1 cellular context compared by ENCODE assay signal in the genomic region with DNA sequence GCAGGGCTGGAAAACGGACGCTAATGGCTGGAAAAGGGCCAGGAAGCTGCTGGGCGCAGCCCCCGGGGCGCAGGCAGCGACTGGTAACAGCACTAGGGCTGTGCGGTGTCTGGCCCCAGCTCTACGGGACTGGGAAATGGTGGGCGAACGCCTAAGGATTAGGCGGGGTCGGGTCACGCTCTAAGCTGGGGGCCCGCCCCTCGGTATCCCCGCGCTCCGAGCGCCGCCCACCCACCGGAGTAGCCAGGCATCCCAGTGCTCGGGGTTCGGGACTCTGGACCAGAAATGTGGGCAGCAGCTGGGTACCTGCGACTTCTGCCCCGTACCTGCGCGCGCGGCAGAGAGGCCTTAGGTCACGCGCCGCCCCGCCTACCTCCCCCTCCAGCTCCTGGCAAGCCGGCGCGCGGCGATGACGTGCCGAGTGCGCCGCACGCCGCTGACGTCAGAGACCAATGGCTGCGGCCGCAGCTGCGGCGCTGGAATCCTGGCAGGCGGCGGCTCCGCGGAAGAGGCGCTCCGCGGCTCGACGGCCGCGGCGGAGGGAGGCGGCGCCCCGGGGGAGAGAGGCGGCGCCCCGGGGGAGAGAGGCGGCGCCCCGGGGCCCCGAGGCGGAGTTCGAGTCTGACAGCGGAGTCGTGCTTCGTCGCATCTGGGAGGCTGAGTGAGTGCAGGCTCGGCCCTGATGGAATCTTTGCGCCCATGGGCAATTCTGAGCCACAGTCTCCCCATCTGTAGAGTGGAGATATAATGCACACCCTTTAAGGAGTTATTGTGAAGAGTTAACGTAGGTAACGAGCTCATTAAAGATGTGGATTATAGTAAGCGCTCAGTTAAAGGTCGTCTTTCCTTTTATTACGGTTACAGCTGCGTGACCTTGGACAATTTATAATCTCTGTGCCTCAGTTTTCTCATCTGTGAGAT.
TF ChIP-seq lines count a peak whose summit lies in the region.

HPS4 (minus strand) TSS at position 345 of the 921 bp plus-strand sequence. CDS start 2,021 bp downstream, outside the sequence.
SRRD (plus strand) TSS at position 439 of the 921 bp plus-strand sequence; CDS start at position 453, 14 bp downstream.

TF ChIP-seq in HepG2, 621 proteins besides CTCF, POLR2A, EP300 and RAD21 (continued from another document):
- TF ChIP-seq, protein P1, sequence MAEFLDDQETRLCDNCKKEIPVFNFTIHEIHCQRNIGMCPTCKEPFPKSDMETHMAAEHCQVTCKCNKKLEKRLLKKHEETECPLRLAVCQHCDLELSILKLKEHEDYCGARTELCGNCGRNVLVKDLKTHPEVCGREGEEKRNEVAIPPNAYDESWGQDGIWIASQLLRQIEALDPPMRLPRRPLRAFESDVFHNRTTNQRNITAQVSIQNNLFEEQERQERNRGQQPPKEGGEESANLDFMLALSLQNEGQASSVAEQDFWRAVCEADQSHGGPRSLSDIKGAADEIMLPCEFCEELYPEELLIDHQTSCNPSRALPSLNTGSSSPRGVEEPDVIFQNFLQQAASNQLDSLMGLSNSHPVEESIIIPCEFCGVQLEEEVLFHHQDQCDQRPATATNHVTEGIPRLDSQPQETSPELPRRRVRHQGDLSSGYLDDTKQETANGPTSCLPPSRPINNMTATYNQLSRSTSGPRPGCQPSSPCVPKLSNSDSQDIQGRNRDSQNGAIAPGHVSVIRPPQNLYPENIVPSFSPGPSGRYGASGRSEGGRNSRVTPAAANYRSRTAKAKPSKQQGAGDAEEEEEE (CRISPR knock-in tag; IDR thresholded peaks at IDR 0.05; ENCODE audit: borderline replicate concordance) = peak; percentile 35; the same call in 1 of the 2 replicates
- no peak for TF ChIP-seq ZBTB1 (CRISPR knock-in tag; IDR thresholded peaks at IDR 0.05; ENCODE audit: borderline replicate concordance)
- TF ChIP-seq IRF1 (CRISPR knock-in tag; IDR thresholded peaks at IDR 0.05; ENCODE audit: low read depth) = no peak
- no peak; the same call in 1 of the 2 replicates for TF ChIP-seq PAX8 (CRISPR knock-in tag; IDR thresholded peaks at IDR 0.05; ENCODE audit: borderline replicate concordance)
- TF ChIP-seq, protein P2, sequence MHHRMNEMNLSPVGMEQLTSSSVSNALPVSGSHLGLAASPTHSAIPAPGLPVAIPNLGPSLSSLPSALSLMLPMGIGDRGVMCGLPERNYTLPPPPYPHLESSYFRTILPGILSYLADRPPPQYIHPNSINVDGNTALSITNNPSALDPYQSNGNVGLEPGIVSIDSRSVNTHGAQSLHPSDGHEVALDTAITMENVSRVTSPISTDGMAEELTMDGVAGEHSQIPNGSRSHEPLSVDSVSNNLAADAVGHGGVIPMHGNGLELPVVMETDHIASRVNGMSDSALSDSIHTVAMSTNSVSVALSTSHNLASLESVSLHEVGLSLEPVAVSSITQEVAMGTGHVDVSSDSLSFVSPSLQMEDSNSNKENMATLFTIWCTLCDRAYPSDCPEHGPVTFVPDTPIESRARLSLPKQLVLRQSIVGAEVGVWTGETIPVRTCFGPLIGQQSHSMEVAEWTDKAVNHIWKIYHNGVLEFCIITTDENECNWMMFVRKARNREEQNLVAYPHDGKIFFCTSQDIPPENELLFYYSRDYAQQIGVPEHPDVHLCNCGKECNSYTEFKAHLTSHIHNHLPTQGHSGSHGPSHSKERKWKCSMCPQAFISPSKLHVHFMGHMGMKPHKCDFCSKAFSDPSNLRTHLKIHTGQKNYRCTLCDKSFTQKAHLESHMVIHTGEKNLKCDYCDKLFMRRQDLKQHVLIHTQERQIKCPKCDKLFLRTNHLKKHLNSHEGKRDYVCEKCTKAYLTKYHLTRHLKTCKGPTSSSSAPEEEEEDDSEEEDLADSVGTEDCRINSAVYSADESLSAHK (CRISPR knock-in tag; IDR thresholded peaks at IDR 0.05; ENCODE audit: borderline replicate concordance) = no peak
- TF ChIP-seq ZNF232 (CRISPR knock-in tag; IDR thresholded peaks at IDR 0.05; ENCODE audit: borderline replicate concordance) = peak; percentile 67; the same call in 1 of the 2 replicates
- TF ChIP-seq ZNF766 (CRISPR knock-in tag; IDR thresholded peaks at IDR 0.05; ENCODE audit: borderline replicate concordance) = peak; percentile 78; the same call in 1 of the 2 replicates
- TF ChIP-seq, protein P3, sequence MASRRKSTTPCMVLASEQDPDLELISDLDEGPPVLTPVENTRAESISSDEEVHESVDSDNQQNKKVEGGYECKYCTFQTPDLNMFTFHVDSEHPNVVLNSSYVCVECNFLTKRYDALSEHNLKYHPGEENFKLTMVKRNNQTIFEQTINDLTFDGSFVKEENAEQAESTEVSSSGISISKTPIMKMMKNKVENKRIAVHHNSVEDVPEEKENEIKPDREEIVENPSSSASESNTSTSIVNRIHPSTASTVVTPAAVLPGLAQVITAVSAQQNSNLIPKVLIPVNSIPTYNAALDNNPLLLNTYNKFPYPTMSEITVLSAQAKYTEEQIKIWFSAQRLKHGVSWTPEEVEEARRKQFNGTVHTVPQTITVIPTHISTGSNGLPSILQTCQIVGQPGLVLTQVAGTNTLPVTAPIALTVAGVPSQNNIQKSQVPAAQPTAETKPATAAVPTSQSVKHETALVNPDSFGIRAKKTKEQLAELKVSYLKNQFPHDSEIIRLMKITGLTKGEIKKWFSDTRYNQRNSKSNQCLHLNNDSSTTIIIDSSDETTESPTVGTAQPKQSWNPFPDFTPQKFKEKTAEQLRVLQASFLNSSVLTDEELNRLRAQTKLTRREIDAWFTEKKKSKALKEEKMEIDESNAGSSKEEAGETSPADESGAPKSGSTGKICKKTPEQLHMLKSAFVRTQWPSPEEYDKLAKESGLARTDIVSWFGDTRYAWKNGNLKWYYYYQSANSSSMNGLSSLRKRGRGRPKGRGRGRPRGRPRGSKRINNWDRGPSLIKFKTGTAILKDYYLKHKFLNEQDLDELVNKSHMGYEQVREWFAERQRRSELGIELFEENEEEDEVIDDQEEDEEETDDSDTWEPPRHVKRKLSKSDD (CRISPR knock-in tag; IDR thresholded peaks at IDR 0.05; ENCODE audit: low read depth) = peak; percentile 94; the same call in 1 of the 2 replicates
- no peak for TF ChIP-seq ZSCAN30 (CRISPR knock-in tag; IDR thresholded peaks at IDR 0.05)
- TF ChIP-seq ARID2 (CRISPR knock-in tag; IDR thresholded peaks at IDR 0.05; ENCODE audit: borderline replicate concordance) = no peak
- TF ChIP-seq ZNF570 (CRISPR knock-in tag; IDR thresholded peaks at IDR 0.05; ENCODE audit: borderline replicate concordance) = no peak
- TF ChIP-seq ZNF879 (CRISPR knock-in tag; IDR thresholded peaks at IDR 0.05) = no peak
- TF ChIP-seq, protein P4, sequence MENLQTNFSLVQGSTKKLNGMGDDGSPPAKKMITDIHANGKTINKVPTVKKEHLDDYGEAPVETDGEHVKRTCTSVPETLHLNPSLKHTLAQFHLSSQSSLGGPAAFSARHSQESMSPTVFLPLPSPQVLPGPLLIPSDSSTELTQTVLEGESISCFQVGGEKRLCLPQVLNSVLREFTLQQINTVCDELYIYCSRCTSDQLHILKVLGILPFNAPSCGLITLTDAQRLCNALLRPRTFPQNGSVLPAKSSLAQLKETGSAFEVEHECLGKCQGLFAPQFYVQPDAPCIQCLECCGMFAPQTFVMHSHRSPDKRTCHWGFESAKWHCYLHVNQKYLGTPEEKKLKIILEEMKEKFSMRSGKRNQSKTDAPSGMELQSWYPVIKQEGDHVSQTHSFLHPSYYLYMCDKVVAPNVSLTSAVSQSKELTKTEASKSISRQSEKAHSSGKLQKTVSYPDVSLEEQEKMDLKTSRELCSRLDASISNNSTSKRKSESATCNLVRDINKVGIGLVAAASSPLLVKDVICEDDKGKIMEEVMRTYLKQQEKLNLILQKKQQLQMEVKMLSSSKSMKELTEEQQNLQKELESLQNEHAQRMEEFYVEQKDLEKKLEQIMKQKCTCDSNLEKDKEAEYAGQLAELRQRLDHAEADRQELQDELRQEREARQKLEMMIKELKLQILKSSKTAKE (CRISPR knock-in tag; IDR thresholded peaks at IDR 0.05; ENCODE audit: borderline replicate concordance) = 0 out of 2 replicates have a peak, but pooled peaks have one; percentile 26
- TF ChIP-seq POGZ (CRISPR knock-in tag; IDR thresholded peaks at IDR 0.05) = peak; percentile 82
- TF ChIP-seq SETDB1 (CRISPR knock-in tag; IDR thresholded peaks at IDR 0.05; ENCODE audit: borderline replicate concordance) = no peak
- 0 out of 2 replicates have a peak, but pooled peaks have one; percentile 36 for TF ChIP-seq TGIF2 (CRISPR knock-in tag; IDR thresholded peaks at IDR 0.05)
- peak; percentile 31; the same call in 1 of the 2 replicates for TF ChIP-seq ZFP90 (CRISPR knock-in tag; IDR thresholded peaks at IDR 0.05; ENCODE audit: borderline replicate concordance)
- TF ChIP-seq ZNF121 (CRISPR knock-in tag; IDR thresholded peaks at IDR 0.05) = peak; percentile 81
- no peak for TF ChIP-seq ZFYVE20 (CRISPR knock-in tag; IDR thresholded peaks at IDR 0.05; ENCODE audit: borderline replicate concordance, low read depth)
- peak; percentile 92 for TF ChIP-seq SP4 (CRISPR knock-in tag; IDR thresholded peaks at IDR 0.05)
- TF ChIP-seq ZNF367 (CRISPR knock-in tag; IDR thresholded peaks at IDR 0.05; ENCODE audit: borderline replicate concordance) = 0 out of 2 replicates have a peak, but pooled peaks have one; percentile 52
- peak; percentile 86 for TF ChIP-seq NFKB2 (CRISPR knock-in tag; IDR thresholded peaks at IDR 0.05; ENCODE audit: borderline replicate concordance)
- TF ChIP-seq, protein P5, sequence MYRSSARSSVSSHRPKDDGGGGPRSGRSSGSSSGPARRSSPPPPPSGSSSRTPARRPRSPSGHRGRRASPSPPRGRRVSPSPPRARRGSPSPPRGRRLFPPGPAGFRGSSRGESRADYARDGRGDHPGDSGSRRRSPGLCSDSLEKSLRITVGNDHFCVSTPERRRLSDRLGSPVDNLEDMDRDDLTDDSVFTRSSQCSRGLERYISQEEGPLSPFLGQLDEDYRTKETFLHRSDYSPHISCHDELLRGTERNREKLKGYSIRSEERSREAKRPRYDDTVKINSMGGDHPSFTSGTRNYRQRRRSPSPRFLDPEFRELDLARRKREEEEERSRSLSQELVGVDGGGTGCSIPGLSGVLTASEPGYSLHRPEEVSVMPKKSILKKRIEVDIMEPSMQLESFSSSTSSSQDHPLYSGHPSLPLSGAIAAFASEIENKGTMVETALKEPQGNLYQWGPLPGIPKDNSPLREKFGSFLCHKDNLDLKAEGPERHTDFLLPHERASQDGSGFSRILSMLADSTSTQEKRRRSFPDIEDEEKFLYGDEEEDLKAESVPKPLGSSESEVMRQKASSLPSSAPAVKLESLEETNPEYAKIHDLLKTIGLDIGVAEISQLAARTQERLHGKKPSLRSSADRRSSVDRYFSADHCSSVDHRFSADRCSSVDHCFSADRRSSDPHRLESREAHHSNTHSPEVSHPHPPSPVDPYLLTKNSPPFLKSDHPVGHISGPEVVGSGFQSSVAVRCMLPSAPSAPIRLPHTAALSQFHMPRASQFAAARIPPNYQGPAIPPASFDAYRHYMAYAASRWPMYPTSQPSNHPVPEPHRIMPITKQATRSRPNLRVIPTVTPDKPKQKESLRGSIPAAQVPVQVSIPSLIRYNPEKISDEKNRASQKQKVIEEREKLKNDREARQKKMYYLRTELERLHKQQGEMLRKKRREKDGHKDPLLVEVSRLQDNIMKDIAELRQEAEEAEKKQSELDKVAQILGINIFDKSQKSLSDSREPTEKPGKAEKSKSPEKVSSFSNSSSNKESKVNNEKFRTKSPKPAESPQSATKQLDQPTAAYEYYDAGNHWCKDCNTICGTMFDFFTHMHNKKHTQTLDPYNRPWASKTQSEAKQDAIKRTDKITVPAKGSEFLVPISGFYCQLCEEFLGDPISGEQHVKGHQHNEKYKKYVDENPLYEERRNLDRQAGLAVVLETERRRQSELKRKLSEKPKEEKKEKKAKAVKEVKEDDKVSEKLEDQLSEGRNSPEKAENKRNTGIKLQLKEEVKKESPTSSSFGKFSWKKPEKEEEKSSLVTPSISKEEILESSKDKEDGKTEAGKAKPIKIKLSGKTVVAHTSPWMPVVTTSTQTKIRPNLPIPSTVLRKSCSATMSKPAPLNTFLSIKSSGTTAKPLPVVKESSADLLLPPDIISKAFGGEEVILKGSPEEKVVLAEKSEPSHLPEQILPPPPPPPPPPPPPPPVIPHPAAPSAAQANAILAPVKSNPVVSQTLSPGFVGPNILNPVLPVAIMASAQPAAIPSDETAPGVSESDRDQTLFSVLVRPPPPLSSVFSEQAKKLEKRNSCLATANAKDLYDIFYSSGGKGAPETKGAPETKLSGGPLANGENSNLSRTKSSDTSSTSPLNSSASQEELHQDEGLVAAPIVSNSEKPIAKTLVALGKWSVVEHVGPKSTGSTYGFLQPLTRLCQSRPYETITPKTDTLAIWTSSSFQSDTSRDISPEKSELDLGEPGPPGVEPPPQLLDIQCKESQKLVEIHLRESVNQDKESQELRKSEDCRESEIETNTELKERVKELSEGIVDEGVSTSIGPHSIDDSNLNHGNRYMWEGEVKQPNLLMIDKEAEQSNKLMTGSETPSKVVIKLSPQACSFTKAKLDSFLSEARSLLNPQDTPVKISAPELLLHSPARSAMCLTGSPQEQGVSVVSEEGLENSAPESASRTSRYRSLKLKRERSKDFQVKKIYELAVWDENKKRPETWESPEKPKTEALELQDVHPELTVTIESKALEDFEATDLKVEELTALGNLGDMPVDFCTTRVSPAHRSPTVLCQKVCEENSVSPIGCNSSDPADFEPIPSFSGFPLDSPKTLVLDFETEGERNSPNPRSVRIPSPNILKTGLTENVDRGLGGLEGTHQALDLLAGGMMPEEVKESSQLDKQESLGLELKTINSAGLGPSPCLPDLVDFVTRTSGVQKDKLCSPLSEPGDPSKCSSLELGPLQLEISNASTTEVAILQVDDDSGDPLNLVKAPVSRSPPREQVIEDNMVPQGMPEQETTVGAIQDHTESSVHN (CRISPR knock-in tag; IDR thresholded peaks at IDR 0.05) = no peak
